In the genomic region with DNA sequence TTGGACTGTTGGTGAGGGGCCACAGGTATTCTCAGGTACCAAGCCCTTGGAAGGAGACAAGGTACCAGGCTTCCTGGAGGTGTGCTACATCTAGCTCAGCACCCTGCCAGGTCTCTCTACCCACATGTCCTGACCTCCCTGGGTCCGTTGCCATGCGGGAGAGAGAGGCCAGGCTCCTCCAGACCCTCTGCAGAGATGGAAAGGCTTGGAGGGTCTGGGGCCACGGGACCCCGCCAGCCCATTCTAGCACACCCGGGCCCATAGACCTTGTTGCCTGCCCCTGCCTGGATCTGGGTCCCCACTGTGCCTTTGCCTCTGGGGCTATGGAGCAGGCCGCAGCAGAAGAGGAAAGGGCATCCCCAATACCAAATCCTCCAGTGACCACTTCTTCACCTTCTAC, we compare ENCODE assay signal across 1 cellular context.
A peak's percentile ranks its signal among the peaks of the same experiment; 100 is the strongest.
TF ChIP-seq lines count a peak whose summit lies in the region.

No MANE protein-coding gene starts in this region.

TF ChIP-seq in HepG2, 621 proteins besides CTCF, POLR2A, EP300 and RAD21:
- TF ChIP-seq NFIB (CRISPR knock-in tag; IDR thresholded peaks at IDR 0.05; ENCODE audit: borderline replicate concordance) (0 out of 2 replicates have a peak, but pooled peaks have one; percentile 68), MED1 (CRISPR knock-in tag; IDR thresholded peaks at IDR 0.05) (no peak), ATF7 (IDR thresholded peaks at IDR 0.05) (no peak), ATF7 (CRISPR knock-in tag; IDR thresholded peaks at IDR 0.05) (0 out of 2 replicates have a peak, but pooled peaks have one; percentile 0), PHF5A (CRISPR knock-in tag; IDR thresholded peaks at IDR 0.05; ENCODE audit: low read depth, unreplicated experiment) (no peak), CHD4 (IDR thresholded peaks at IDR 0.05; ENCODE audit: borderline replicate concordance, low read length) (0 out of 2 replicates have a peak, but pooled peaks have one; percentile 13), ZNF709 (CRISPR knock-in tag; IDR thresholded peaks at IDR 0.05) (0 out of 2 replicates have a peak, but pooled peaks have one; percentile 0)
